Comparison of ENCODE assay signal across 8 cellular contexts in the genomic region with DNA sequence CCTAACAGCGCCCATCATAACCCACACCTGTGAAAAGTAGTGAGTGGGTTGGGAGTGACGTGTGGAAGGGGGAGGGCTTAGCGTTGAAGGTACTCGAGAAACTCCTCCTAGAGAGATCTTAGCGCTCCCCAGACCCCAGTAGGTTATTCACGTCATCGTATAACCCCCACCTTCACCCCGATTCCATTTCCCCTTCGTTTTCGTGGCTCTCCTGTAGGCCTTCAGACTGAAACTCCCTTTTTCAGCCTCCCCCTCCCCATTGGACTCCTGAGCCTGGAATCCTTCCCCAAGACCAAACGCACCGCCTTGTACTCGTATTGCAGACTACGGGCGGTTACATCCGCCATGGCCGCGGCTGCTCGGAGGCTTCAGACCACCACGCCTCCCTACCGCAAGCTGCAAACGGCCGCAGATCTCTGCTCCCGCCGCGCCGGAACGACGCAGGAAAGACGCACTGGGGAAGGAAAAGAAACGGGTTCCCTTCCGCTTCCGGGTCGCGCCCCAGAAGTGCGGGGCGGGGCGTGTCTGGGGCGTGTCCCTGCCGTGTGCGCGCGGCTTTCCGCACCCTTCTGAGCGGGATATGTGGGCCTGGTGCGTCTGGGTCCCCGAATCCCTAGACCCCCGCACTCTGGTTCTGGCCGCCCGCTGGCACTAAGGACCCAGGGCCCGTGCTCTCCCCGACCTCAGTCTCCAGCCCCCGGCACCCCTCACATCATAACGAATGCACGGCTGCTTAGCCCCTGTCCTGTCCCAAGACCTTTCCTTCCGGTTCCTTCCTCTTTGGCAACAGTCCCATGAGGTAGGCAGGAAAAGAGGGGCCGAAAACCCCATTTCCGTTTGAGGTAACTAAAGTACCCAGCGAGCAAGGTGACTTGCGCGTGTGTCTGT. TPM values are rescaled to one million over a fixed set of nuclear protein-coding genes. Genes with fewer than 3 reads are reported as not detected.
A peak's percentile ranks its signal among the peaks of the same experiment; 100 is the strongest.
DNase-seq lines count a peak whose midpoint lies in the region; ATAC-seq, FAIRE-seq and TF ChIP-seq lines count a peak whose summit lies in the region.

Gene SNRNP200 (minus strand): TSS at position 456 of the 888 bp plus-strand sequence. CDS start 109 bp downstream, at position 347.

- peak within 1 kb of the TSS; percentile 97 for H3K27ac Mint-ChIP-seq in astrocyte (ENCODE audit: unreplicated experiment)

- H3K4me1 Mint-ChIP-seq in astrocyte (ENCODE audit: low read depth, unreplicated experiment): peaks cover 16% of the 10 kb centered on the region

- peak within 1 kb of the TSS; percentile 99 for H3K4me3 Mint-ChIP-seq in astrocyte (ENCODE audit: unreplicated experiment)

- H3K27ac ChIP-seq in astrocyte (ENCODE audit: low read depth, low read length): peak within 1 kb of the TSS; percentile 76
- peak within 1 kb of the TSS; percentile 84 for H3K27ac ChIP-seq in rectal smooth muscle tissue (ENCODE audit: low read depth, low read length)
- H3K27ac ChIP-seq in vagina: peak within 1 kb of the TSS; percentile 80

- H3K36me3 ChIP-seq in astrocyte (ENCODE audit: insufficient read depth, low read length) (peaks cover 27% of the 10 kb centered on the region), rectal smooth muscle tissue (ENCODE audit: control insufficient read depth, insufficient read depth, low read length) (peaks cover 25% of the 10 kb centered on the region), vagina (peaks cover 0 to 32% of the 10 kb centered on the region in 2 donors)

- H3K4me3 ChIP-seq in astrocyte (ENCODE audit: insufficient read depth, low read depth, low read length): peak within 1 kb of the TSS; percentile 99
- peak within 1 kb of the TSS; percentile 88 for H3K4me3 ChIP-seq in rectal smooth muscle tissue (ENCODE audit: low read length)
- peak within 1 kb of the TSS; percentile 72 to 93 for H3K4me3 ChIP-seq in vagina

- H3K27me3 ChIP-seq in astrocyte (ENCODE audit: insufficient read depth, low read length) (no peaks in the 10 kb centered on the region), rectal smooth muscle tissue (ENCODE audit: control insufficient read depth, insufficient read depth, low read length) (no peaks in the 10 kb centered on the region), vagina (no peaks in the 10 kb centered on the region)

- H3K27me3 Mint-ChIP-seq in astrocyte (ENCODE audit: low read depth, unreplicated experiment): no peaks in the 10 kb centered on the region

- H2AFZ ChIP-seq in astrocyte (ENCODE audit: low read depth, low read length): peak within 1 kb of the TSS; percentile 96

- H3K9ac ChIP-seq in astrocyte (ENCODE audit: low read length) (peak within 1 kb of the TSS; percentile 96), rectal smooth muscle tissue (ENCODE audit: low read length) (peak within 1 kb of the TSS; percentile 74)

- ATAC-seq in GM18517 (IDR thresholded peaks at IDR 0.05; ENCODE audit: unreplicated experiment): peak; percentile 85
- peak; percentile 92 for ATAC-seq in HG03025 (IDR thresholded peaks at IDR 0.05; ENCODE audit: low FRiP score, unreplicated experiment)

- H3K9me3 ChIP-seq in astrocyte (ENCODE audit: insufficient read depth, low read depth, low read length) (no peaks in the 10 kb centered on the region), vagina (no peaks in the 10 kb centered on the region)

- H3K79me2 ChIP-seq in astrocyte (ENCODE audit: insufficient read depth, low read length): peaks cover 46% of the 10 kb centered on the region

- intact Hi-C loops in vagina (cut with DNase I): no loop called here

- peak in 1 of 2 donors; percentile 66 for TF ChIP-seq POLR2A in vagina (IDR thresholded peaks at IDR 0.05)

- no peak for FAIRE-seq in astrocyte (lab: Jason Lieb, UNC)

- no peaks in the 10 kb centered on the region for H3K9me3 Mint-ChIP-seq in astrocyte (ENCODE audit: unreplicated experiment)

- DNase-seq in NCI-H2081 treated with DMSO at 0.1 percent for 48 hours (lab: John Stamatoyannopoulos, UW) (peak; percentile 36), T-helper 9 cell (peak; percentile 90), astrocyte (ENCODE audit: low read depth) (peak; percentile 62), hepatic stellate cell (ENCODE audit: low spot score) (peak; percentile 85), vagina (ENCODE audit: extremely low spot score in 2 of 2) (no peak)

- peaks cover 22% of the 10 kb centered on the region for H4K20me1 ChIP-seq in astrocyte (ENCODE audit: insufficient read depth, low read length)

- peak within 1 kb of the TSS; percentile 98 for H3K4me2 ChIP-seq in astrocyte (ENCODE audit: low read length)

- peaks cover 4% of the 10 kb centered on the region for H3K36me3 Mint-ChIP-seq in astrocyte (ENCODE audit: low read depth, unreplicated experiment)

- H3K4me1 ChIP-seq in astrocyte (ENCODE audit: insufficient read depth, low read length): peaks cover 12% of the 10 kb centered on the region
- H3K4me1 ChIP-seq in rectal smooth muscle tissue (ENCODE audit: control insufficient read depth, insufficient read depth, low read length): peaks cover 14% of the 10 kb centered on the region
- peaks cover 35% of the 10 kb centered on the region for H3K4me1 ChIP-seq in vagina

- no peak for TF ChIP-seq CTCF in astrocyte (IDR thresholded peaks at IDR 0.05; ENCODE audit: insufficient read depth, low read depth, low read length)
- no peak for TF ChIP-seq CTCF in vagina (IDR thresholded peaks at IDR 0.05)

RNA-seq across cellular contexts. Expression of gene SNRNP200, which starts in this region (rescaled TPM):
- total RNA-seq in astrocyte (97.3 and 101 TPM in 2 replicates), vagina (129 TPM)

Comparison
In these comparisons a context has a peak if more than half of its experiments do, and no peak if none do; other contexts are left out.
1. DNase-seq: peak in NCI-H2081 treated with DMSO at 0.1 percent for 48 hours (single experiment), T-helper 9 cell (single experiment), astrocyte (single experiment) and hepatic stellate cell (single experiment); none in vagina (0 of 2).
2. Peak in every context shown above with its lines, with median percentiles within 50 percentile points of each other: H3K27ac ChIP-seq and H3K4me3 ChIP-seq.